In the genomic region with DNA sequence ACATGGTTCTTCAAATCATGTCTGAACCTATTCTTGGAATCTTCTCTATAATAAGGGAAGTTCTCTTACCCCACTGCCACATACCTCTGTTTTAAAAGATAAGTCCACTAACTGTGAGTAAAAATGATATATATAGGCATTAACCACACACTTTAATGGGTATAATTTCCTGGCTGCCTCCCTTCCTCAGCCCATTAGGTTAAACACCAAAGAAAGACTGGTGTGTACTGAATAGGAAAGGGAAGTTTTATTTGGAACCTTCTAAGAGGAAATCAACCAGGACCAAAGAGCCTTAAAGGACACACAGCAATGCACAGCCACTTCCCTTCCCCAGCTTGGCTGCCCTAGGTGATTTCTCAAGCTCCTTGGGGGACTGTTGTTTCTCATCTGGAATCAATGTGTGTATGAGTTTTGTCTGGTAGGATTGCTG, we compare ENCODE assay signal across 14 cellular contexts. TPM values are rescaled to one million over a fixed set of nuclear protein-coding genes. Genes with fewer than 3 reads are reported as not detected.
A peak's percentile ranks its signal among the peaks of the same experiment; 100 is the strongest.
DNase-seq lines count a peak whose midpoint lies in the region; ATAC-seq and TF ChIP-seq lines count a peak whose summit lies in the region.
"Had no signal": no experiment of that assay in that cellular context is flagged by ENCODE, and none has a peak within 500 bp of the region (broad histone marks: within the 10 kb centered on the region; RNA-seq: fewer than 3 reads in every experiment).

No MANE protein-coding gene starts in this region.

- no peak for ATAC-seq in activated T-helper 17 cell treated with anti-CD3 and anti-CD28 coated beads, Interleukin-2, amount 50 U/mL, for 72 hours (replicated peaks)
- ATAC-seq in activated CD4-positive, alpha-beta T cell treated with anti-CD3 and anti-CD28 coated beads for 36 hours = no peak
- no peak for ATAC-seq in GM21447 (IDR thresholded peaks at IDR 0.05; ENCODE audit: unreplicated experiment)
- ATAC-seq: activated CD8-positive, alpha-beta memory T cell treated with anti-CD3 and anti-CD28 coated beads, Interleukin-2, amount 10 ng/mL, durations not matched to agents 7 days and 5 days; naive thymus-derived CD4-positive, alpha-beta T cell had no signal

- CTCF ChIA-PET in activated CD4-positive, alpha-beta T cell treated with anti-CD3 and anti-CD28 coated beads for 36 hours (lab: Charles Lee) = interaction anchor here (0.7 to 0.8 kb wide), 2 partner anchors 9 to 13 kb away, joined by 3 to 4 read pairs; no protein-coding TSS in a partner anchor

- no peak overlapping the region for H3K4me3 ChIP-seq in neural progenitor cell

- H3K27me3 ChIP-seq in neural progenitor cell = no peaks in the 10 kb centered on the region

- no peaks in the 10 kb centered on the region for H4K20me1 ChIP-seq in neural progenitor cell (ENCODE audit: low read depth)

- H3K9me3 ChIP-seq in neural progenitor cell (ENCODE audit: low read depth) = no peaks in the 10 kb centered on the region

- peak overlapping the region; percentile 65 for H3K27ac Mint-ChIP-seq in activated T-helper 17 cell treated with anti-CD3 and anti-CD28 coated beads, Interleukin-2, amount 50 U/mL, for 72 hours
- H3K27ac Mint-ChIP-seq in neural progenitor cell = no peak overlapping the region
- no peak overlapping the region for H3K27ac Mint-ChIP-seq in activated CD4-positive, alpha-beta T cell treated with anti-CD3 and anti-CD28 coated beads for 36 hours
- H3K27ac Mint-ChIP-seq: activated CD8-positive, alpha-beta memory T cell treated with anti-CD3 and anti-CD28 coated beads, Interleukin-2, amount 10 ng/mL, durations not matched to agents 7 days and 5 days; activated naive CD8-positive, alpha-beta T cell treated with anti-CD3 and anti-CD28 coated beads, Interleukin-2, amount 10 ng/mL, durations not matched to agents 7 days and 5 days had no signal

- H3K36me3 ChIP-seq in neural progenitor cell = no peaks in the 10 kb centered on the region

- peaks cover 49% of the 10 kb centered on the region for H3F3A ChIP-seq in neural progenitor cell (ENCODE audit: low read depth)

- no peak for TF ChIP-seq CTCF in neural progenitor cell (IDR thresholded peaks at IDR 0.05)

- H3K4me1 Mint-ChIP-seq in activated T-helper 17 cell treated with anti-CD3 and anti-CD28 coated beads, Interleukin-2, amount 50 U/mL, for 72 hours = peaks cover 12% of the 10 kb centered on the region
- peaks cover 12% of the 10 kb centered on the region for H3K4me1 Mint-ChIP-seq in neural progenitor cell
- peaks cover 10% of the 10 kb centered on the region for H3K4me1 Mint-ChIP-seq in activated CD4-positive, alpha-beta T cell treated with anti-CD3 and anti-CD28 coated beads for 36 hours

- POLR2A ChIA-PET in activated CD4-positive, alpha-beta T cell treated with anti-CD3 and anti-CD28 coated beads for 36 hours (lab: Charles Lee) = no interaction called here

- H3K79me2 ChIP-seq in neural progenitor cell (ENCODE audit: low read depth) = no peaks in the 10 kb centered on the region

- DNase-seq in GDM1 (lab: John Stamatoyannopoulos, UW) (peak; percentile 69), MV-4-11 (lab: John Stamatoyannopoulos, UW) (peak; percentile 58), neural progenitor cell (ENCODE audit: low spot score) (no peak), putamen (ENCODE audit: low spot score) (no peak), C1 segment of cervical spinal cord (lab: John Stamatoyannopoulos, UW) (no peak)
- DNase-seq in activated CD4-positive, alpha-beta T cell treated with anti-CD3 and anti-CD28 coated beads for 36 hours = no peak
- DNase-seq: activated CD8-positive, alpha-beta memory T cell treated with anti-CD3 and anti-CD28 coated beads, Interleukin-2, amount 10 ng/mL, durations not matched to agents 7 days and 5 days; activated naive CD8-positive, alpha-beta T cell treated with anti-CD3 and anti-CD28 coated beads, Interleukin-2, amount 10 ng/mL, durations not matched to agents 7 days and 5 days; naive thymus-derived CD4-positive, alpha-beta T cell; NCI-H1092; NCI-H446 had no signal

- no peak overlapping the region for H3K4me3 Mint-ChIP-seq in activated T-helper 17 cell treated with anti-CD3 and anti-CD28 coated beads, Interleukin-2, amount 50 U/mL, for 72 hours
- no peak overlapping the region for H3K4me3 Mint-ChIP-seq in neural progenitor cell
- no peak overlapping the region for H3K4me3 Mint-ChIP-seq in activated CD4-positive, alpha-beta T cell treated with anti-CD3 and anti-CD28 coated beads for 36 hours
- H3K4me3 Mint-ChIP-seq: activated CD8-positive, alpha-beta memory T cell treated with anti-CD3 and anti-CD28 coated beads, Interleukin-2, amount 10 ng/mL, durations not matched to agents 7 days and 5 days; activated naive CD8-positive, alpha-beta T cell treated with anti-CD3 and anti-CD28 coated beads, Interleukin-2, amount 10 ng/mL, durations not matched to agents 7 days and 5 days; naive thymus-derived CD4-positive, alpha-beta T cell had no signal

- H3K27ac ChIP-seq in neural progenitor cell = peak overlapping the region; percentile 25
- H3K27ac ChIP-seq: epithelial cell of prostate had no signal

- H2AFZ ChIP-seq in neural progenitor cell (replicated peaks) = no peak overlapping the region

- H3K36me3 Mint-ChIP-seq in activated T-helper 17 cell treated with anti-CD3 and anti-CD28 coated beads, Interleukin-2, amount 50 U/mL, for 72 hours (ENCODE audit: low read depth) = peaks cover 33% of the 10 kb centered on the region
- peaks cover 5% of the 10 kb centered on the region for H3K36me3 Mint-ChIP-seq in neural progenitor cell
- peaks cover 17% of the 10 kb centered on the region for H3K36me3 Mint-ChIP-seq in activated CD4-positive, alpha-beta T cell treated with anti-CD3 and anti-CD28 coated beads for 36 hours (ENCODE audit: low read depth)

- H3K27me3 Mint-ChIP-seq in activated T-helper 17 cell treated with anti-CD3 and anti-CD28 coated beads, Interleukin-2, amount 50 U/mL, for 72 hours = no peaks in the 10 kb centered on the region
- H3K27me3 Mint-ChIP-seq in neural progenitor cell (ENCODE audit: insufficient read depth, low read depth) = peaks cover 3% of the 10 kb centered on the region
- no peaks in the 10 kb centered on the region for H3K27me3 Mint-ChIP-seq in activated CD4-positive, alpha-beta T cell treated with anti-CD3 and anti-CD28 coated beads for 36 hours
- H3K27me3 Mint-ChIP-seq: activated CD8-positive, alpha-beta memory T cell treated with anti-CD3 and anti-CD28 coated beads, Interleukin-2, amount 10 ng/mL, durations not matched to agents 7 days and 5 days; activated naive CD8-positive, alpha-beta T cell treated with anti-CD3 and anti-CD28 coated beads, Interleukin-2, amount 10 ng/mL, durations not matched to agents 7 days and 5 days; naive thymus-derived CD4-positive, alpha-beta T cell had no signal

- intact Hi-C loops in activated CD4-positive, alpha-beta T cell treated with anti-CD3 and anti-CD28 coated beads for 36 hours (cut with DNase I, micrococcal nuclease) = no loop called here

- no peak overlapping the region for H3K4me2 ChIP-seq in neural progenitor cell

- peaks cover 6% of the 10 kb centered on the region for H3K9me3 Mint-ChIP-seq in activated T-helper 17 cell treated with anti-CD3 and anti-CD28 coated beads, Interleukin-2, amount 50 U/mL, for 72 hours
- no peaks in the 10 kb centered on the region for H3K9me3 Mint-ChIP-seq in neural progenitor cell
- peaks cover 5% of the 10 kb centered on the region for H3K9me3 Mint-ChIP-seq in activated CD4-positive, alpha-beta T cell treated with anti-CD3 and anti-CD28 coated beads for 36 hours (ENCODE audit: low read depth)

- no peaks in the 10 kb centered on the region for H3K4me1 ChIP-seq in neural progenitor cell

- H3K9ac ChIP-seq in neural progenitor cell = no peak overlapping the region

RNA-seq across cellular contexts. Expression of a gene that starts 5.0 kb away (rescaled TPM):
- total RNA-seq in activated T-helper 17 cell treated with anti-CD3 and anti-CD28 coated beads, Interleukin-2, amount 50 U/mL, for 72 hours = 10 to 100 TPM; 18.4 to 24.8 TPM
- total RNA-seq in neural progenitor cell (ENCODE audit: low replicate concordance) = 21.1 and 29.3 TPM in 2 replicates
- total RNA-seq in activated CD4-positive, alpha-beta T cell treated with anti-CD3 and anti-CD28 coated beads for 36 hours = 10 to 100 TPM; 14.9 to 16.4 TPM

RNA-seq across cellular contexts. Expression of a gene that starts 24.3 kb away (rescaled TPM):
- 10 to 100 TPM; 18.0 to 28.0 TPM for total RNA-seq in activated T-helper 17 cell treated with anti-CD3 and anti-CD28 coated beads, Interleukin-2, amount 50 U/mL, for 72 hours
- total RNA-seq in neural progenitor cell (ENCODE audit: low replicate concordance) = 6.4 and 15.5 TPM in 2 replicates
- 10 to 100 TPM; 18.2 to 20.7 TPM for total RNA-seq in activated CD4-positive, alpha-beta T cell treated with anti-CD3 and anti-CD28 coated beads for 36 hours

RNA-seq across cellular contexts. Expression of a gene that starts 24.5 kb away (rescaled TPM):
- 10 to 100 TPM; 14.3 to 14.7 TPM for total RNA-seq in activated T-helper 17 cell treated with anti-CD3 and anti-CD28 coated beads, Interleukin-2, amount 50 U/mL, for 72 hours
- total RNA-seq in neural progenitor cell (ENCODE audit: low replicate concordance) = 20.8 and 29.7 TPM in 2 replicates
- total RNA-seq in activated CD4-positive, alpha-beta T cell treated with anti-CD3 and anti-CD28 coated beads for 36 hours = 1 to 10 TPM; 6.4 to 6.9 TPM

Comparison
In these comparisons a context has a peak if more than half of its experiments do, and no peak if none do; other contexts are left out.
1. DNase-seq: peak in GDM1 (single experiment) and MV-4-11 (single experiment); none in neural progenitor cell (single experiment), putamen (single experiment), activated CD4-positive, alpha-beta T cell treated with anti-CD3 and anti-CD28 coated beads for 36 hours (single experiment) and C1 segment of cervical spinal cord (0 of 14).